In the genomic region with DNA sequence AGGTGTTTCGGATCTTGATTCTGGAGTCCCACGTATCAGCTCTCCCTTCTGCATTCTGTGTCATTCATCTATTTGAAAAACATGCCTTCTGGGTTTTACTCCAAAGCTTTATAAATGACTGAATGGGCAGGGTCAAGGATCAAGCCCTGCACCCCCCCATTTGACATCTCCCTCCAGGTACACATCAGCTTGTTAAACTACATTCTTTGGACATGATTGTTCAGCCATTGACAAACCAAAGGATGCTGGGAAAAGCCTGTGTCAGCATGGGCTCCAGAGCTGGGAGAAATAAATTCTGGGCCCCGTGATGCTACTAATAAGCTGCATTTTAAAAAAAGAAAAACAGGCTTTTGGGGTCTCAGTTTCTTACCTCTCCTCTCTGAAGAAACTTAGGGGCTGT, we compare ENCODE assay signal across 19 cellular contexts.
DNase-seq lines count a peak whose midpoint lies in the region; ATAC-seq, FAIRE-seq and TF ChIP-seq lines count a peak whose summit lies in the region.
"Had no signal": no experiment of that assay in that cellular context is flagged by ENCODE, and none has a peak within 500 bp of the region (broad histone marks: within the 10 kb centered on the region; RNA-seq: fewer than 3 reads in every experiment).

No MANE protein-coding gene starts in this region.

- H3K4me3 ChIP-seq in mammary epithelial cell (replicated peaks in 1 of 3; ENCODE audit: insufficient read depth in 1 of 3, low read depth in 2 of 3, low read length in 3 of 3), result no peak overlapping the region
- no peak overlapping the region for H3K4me3 ChIP-seq in breast epithelium
- no peak overlapping the region for H3K4me3 ChIP-seq in bronchial epithelial cell (ENCODE audit: low read depth, low read length)
- H3K4me3 ChIP-seq in left lung, result no peak overlapping the region
- no peak overlapping the region for H3K4me3 ChIP-seq in SK-N-SH (ENCODE audit: low read depth in 2 of 2, low read length in 1 of 2)
- no peak overlapping the region for H3K4me3 ChIP-seq in body of pancreas
- H3K4me3 ChIP-seq: BLaER1, HAP-1 had no signal

- H3K36me3 ChIP-seq in mammary epithelial cell (ENCODE audit: insufficient read depth, low read length) (no peaks in the 10 kb centered on the region), breast epithelium (no peaks in the 10 kb centered on the region), bronchial epithelial cell (ENCODE audit: control insufficient read depth, insufficient read depth, low read length) (no peaks in the 10 kb centered on the region), left lung (no peaks in the 10 kb centered on the region), SK-N-SH (replicated peaks in 1 of 2; ENCODE audit: control insufficient read depth in 1 of 2, insufficient read depth in 2 of 2, low read length in 1 of 2) (no peaks in the 10 kb centered on the region), body of pancreas (replicated peaks in 1 of 2; ENCODE audit: insufficient read depth in 1 of 2, low read depth in 2 of 2) (no peaks in the 10 kb centered on the region)
- H3K36me3 ChIP-seq: BLaER1, HAP-1 had no signal

- H3K27me3 ChIP-seq in mammary epithelial cell (ENCODE audit: insufficient read depth, low read length), result no peaks in the 10 kb centered on the region
- H3K27me3 ChIP-seq in breast epithelium, result no peaks in the 10 kb centered on the region
- no peaks in the 10 kb centered on the region for H3K27me3 ChIP-seq in bronchial epithelial cell (ENCODE audit: control insufficient read depth, insufficient read depth, low read length)
- H3K27me3 ChIP-seq in left lung, result no peaks in the 10 kb centered on the region
- peaks cover 6% of the 10 kb centered on the region; the same call in 1 of the 2 replicates for H3K27me3 ChIP-seq in SK-N-SH (ENCODE audit: insufficient read depth)
- no peaks in the 10 kb centered on the region for H3K27me3 ChIP-seq in body of pancreas

- no peaks in the 10 kb centered on the region for H3K9me2 ChIP-seq in SK-N-SH

- H3K9me3 ChIP-seq in mammary epithelial cell (replicated peaks; ENCODE audit: insufficient read depth, low read length), result no peaks in the 10 kb centered on the region
- H3K9me3 ChIP-seq in breast epithelium, result no peaks in the 10 kb centered on the region
- H3K9me3 ChIP-seq in left lung, result no peaks in the 10 kb centered on the region
- H3K9me3 ChIP-seq in SK-N-SH, result no peaks in the 10 kb centered on the region
- no peaks in the 10 kb centered on the region for H3K9me3 ChIP-seq in body of pancreas
- H3K9me3 ChIP-seq: BLaER1, HAP-1 had no signal

- no peaks in the 10 kb centered on the region for H4K20me1 ChIP-seq in mammary epithelial cell (ENCODE audit: insufficient read depth, low read length)
- no peaks in the 10 kb centered on the region for H4K20me1 ChIP-seq in SK-N-SH (ENCODE audit: insufficient read depth)

- CTCF ChIA-PET in mammary epithelial cell (lab: Charles Lee; ENCODE audit: low non-redundant PET), result no interaction called here
- CTCF ChIA-PET in SK-N-SH (lab: Yijun Ruan, JAX), result interaction anchor here (1.1 kb wide), 1 partner anchor 14 kb away, joined by 3 read pairs; no protein-coding TSS in a partner anchor

- no peaks in the 10 kb centered on the region for H3K4me1 ChIP-seq in mammary epithelial cell (ENCODE audit: insufficient read depth, low read length)
- no peaks in the 10 kb centered on the region for H3K4me1 ChIP-seq in breast epithelium
- H3K4me1 ChIP-seq in left lung, result no peaks in the 10 kb centered on the region
- H3K4me1 ChIP-seq in SK-N-SH (ENCODE audit: control insufficient read depth in 1 of 2, insufficient read depth in 2 of 2, low read depth in 1 of 2, low read length in 1 of 2), result peaks cover 0 to 1% of the 10 kb centered on the region in 2 experiments; a peak in 1 of 4 replicates
- H3K4me1 ChIP-seq in body of pancreas, result no peaks in the 10 kb centered on the region
- H3K4me1 ChIP-seq: HAP-1 had no signal

- POLR2A ChIA-PET in SK-N-SH (lab: Yijun Ruan, JAX), result no interaction called here

- TF ChIP-seq RAD21 in SK-N-SH (IDR thresholded peaks at IDR 0.05; ENCODE audit: low read length), result no peak

- intact Hi-C loops in mammary epithelial cell (cut with micrococcal nuclease) (no loop called here), breast epithelium (cut with DNase I; ENCODE audit: low total_unique reads) (loop anchor here (2.0 kb wide), 1 partner anchor 43 kb away; no protein-coding TSS in a partner anchor), left lung (cut with DNase I) (no loop called here), body of pancreas (cut with DNase I) (no loop called here)

- no peaks in the 10 kb centered on the region for H3F3A ChIP-seq in SK-N-SH (replicated peaks; ENCODE audit: insufficient read depth)

- in situ Hi-C loops in mammary epithelial cell (cut with MboI; ENCODE audit: low sequenced_read_pairs in 2 of 2), result no loop called here

- H3K27ac ChIP-seq in mammary epithelial cell (ENCODE audit: insufficient read depth, low read depth, low read length) (no peak overlapping the region), breast epithelium (no peak overlapping the region), left lung (no peak overlapping the region), SK-N-SH (ENCODE audit: low read depth in 2 of 2, low read length in 1 of 2) (no peak overlapping the region), body of pancreas (no peak overlapping the region)
- H3K27ac ChIP-seq: BLaER1 had no signal

- peak; percentile 17 for DNase-seq in mammary epithelial cell
- no peak for DNase-seq in breast epithelium (ENCODE audit: low spot score in 2 of 2)
- peak; percentile 63 for DNase-seq in bronchial epithelial cell (ENCODE audit: low read depth)
- DNase-seq in left lung, result no peak
- DNase-seq in middle frontal gyrus (ENCODE audit: extremely low spot score, low spot score), result no peak
- DNase-seq in SK-N-SH, result no peak
- no peak for DNase-seq in body of pancreas
- DNase-seq: 8988T; AML-193; CD4-positive, alpha-beta T cell; DMS153; DMS79 treated with DMSO at 0.1 percent for 48 hours; GDM1; HFFc6 had no signal

- TF ChIP-seq POLR2A in breast epithelium (IDR thresholded peaks at IDR 0.05) (no peak), body of pancreas (IDR thresholded peaks at IDR 0.05) (no peak)

- no TSS peak for BruUV-seq in mammary epithelial cell (replicated peaks; lab: Mats Ljungman, UMichigan)

- TF ChIP-seq EP300 in SK-N-SH (IDR thresholded peaks at IDR 0.05; ENCODE audit: borderline replicate concordance in 1 of 2, low read depth in 1 of 2, low read length in 1 of 2), result no peak

- WGBS in mammary epithelial cell (ENCODE audit: low coverage, missing lambda C conversion rate), result 89% methylated on average over 3 of the region's 3 CpGs
- 36% methylated on average over 3 of the region's 3 CpGs for WGBS in SK-N-SH (ENCODE audit: low lambda C conversion rate)
- WGBS in body of pancreas, 2 donors, result 80 to 83% methylated on average over 3 of the region's 3 CpGs

- H3K4me2 ChIP-seq in mammary epithelial cell (ENCODE audit: insufficient read depth, low read depth, low read length) (no peak overlapping the region), SK-N-SH (no peak overlapping the region)
- H3K4me2 ChIP-seq: BLaER1 had no signal

- dilution Hi-C loops in mammary epithelial cell (cut with HindIII; ENCODE audit: low sequenced_read_pairs), result no loop called here

- TF ChIP-seq CTCF in mammary epithelial cell (conservative IDR thresholded peaks at IDR 0.05 in 1 of 2, IDR thresholded peaks at IDR 0.05 in 1 of 2; ENCODE audit: extremely low read depth in 1 of 2, insufficient read depth in 1 of 2, low read depth in 1 of 2, low read length in 2 of 2), result no peak
- TF ChIP-seq CTCF in breast epithelium (IDR thresholded peaks at IDR 0.05), result no peak
- no peak for TF ChIP-seq CTCF in bronchial epithelial cell (IDR thresholded peaks at IDR 0.05; ENCODE audit: insufficient read depth, low read length, severe bottlenecking)
- TF ChIP-seq CTCF in left lung (IDR thresholded peaks at IDR 0.05), result no peak
- no peak for TF ChIP-seq CTCF in SK-N-SH (IDR thresholded peaks at IDR 0.05)
- TF ChIP-seq CTCF in body of pancreas (IDR thresholded peaks at IDR 0.05), result no peak

- no peak overlapping the region for H3K9ac ChIP-seq in mammary epithelial cell (ENCODE audit: insufficient read depth, low read length)
- H3K9ac ChIP-seq in SK-N-SH, result no peak overlapping the region
- H3K9ac ChIP-seq: BLaER1 had no signal

- no peak for FAIRE-seq in bronchial epithelial cell (lab: Jason Lieb, UNC)
- FAIRE-seq: GM12892, GM19239, H1 had no signal

- peak; percentile 33 for ATAC-seq in left lung
- no peak for ATAC-seq in body of pancreas

- H2AFZ ChIP-seq in mammary epithelial cell (ENCODE audit: low read depth, low read length) (no peak overlapping the region), SK-N-SH (ENCODE audit: low read depth) (no peak overlapping the region)

- H3K79me2 ChIP-seq in mammary epithelial cell (ENCODE audit: insufficient read depth, low read length) (no peaks in the 10 kb centered on the region), SK-N-SH (ENCODE audit: insufficient read depth) (no peaks in the 10 kb centered on the region)

TF ChIP-seq in SK-N-SH, 30 proteins besides CTCF, POLR2A, EP300 and RAD21 (continues in another document):
- TF ChIP-seq GATA2 (CRISPR knock-in tag; IDR thresholded peaks at IDR 0.05) (no peak), MEF2A (IDR thresholded peaks at IDR 0.05; ENCODE audit: borderline replicate concordance, low read depth) (no peak), SMC3 (IDR thresholded peaks at IDR 0.05; ENCODE audit: low read depth, low read length) (no peak), POLR2AphosphoS5 (IDR thresholded peaks at IDR 0.05; ENCODE audit: low read depth, low read length) (no peak)
- TF ChIP-seq, protein P1, sequence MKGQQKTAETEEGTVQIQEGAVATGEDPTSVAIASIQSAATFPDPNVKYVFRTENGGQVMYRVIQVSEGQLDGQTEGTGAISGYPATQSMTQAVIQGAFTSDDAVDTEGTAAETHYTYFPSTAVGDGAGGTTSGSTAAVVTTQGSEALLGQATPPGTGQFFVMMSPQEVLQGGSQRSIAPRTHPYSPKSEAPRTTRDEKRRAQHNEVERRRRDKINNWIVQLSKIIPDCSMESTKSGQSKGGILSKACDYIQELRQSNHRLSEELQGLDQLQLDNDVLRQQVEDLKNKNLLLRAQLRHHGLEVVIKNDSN (IDR thresholded peaks at IDR 0.05; ENCODE audit: borderline replicate concordance, low read depth), result no peak

Comparison
In these comparisons a context has a peak if more than half of its experiments do, and no peak if none do; other contexts are left out.
1. DNase-seq: peak in mammary epithelial cell (single experiment) and bronchial epithelial cell (single experiment); none in breast epithelium (0 of 2), left lung (0 of 2), middle frontal gyrus (single experiment), SK-N-SH (single experiment) and body of pancreas (0 of 4).